32 cellular contexts compared by ENCODE assay signal in genomic region chr17:35138218-35138617, GRCh38. TPM values are rescaled to one million over a fixed set of nuclear protein-coding genes. Genes with fewer than 3 reads are reported as not detected.
"Had no signal": no experiment of that assay in that cellular context is flagged by ENCODE, and none has a peak within 500 bp of the region (broad histone marks: within the 10 kb centered on the region; RNA-seq: fewer than 3 reads in every experiment).

No MANE protein-coding gene starts in this region.

- H3K4me3 Mint-ChIP-seq: dendritic cell treated with granulocyte-macrophage colony-stimulating factor and Interleukin-4, amounts not matched to agents 40 ng/mL and 50 ng/mL, for 4 days; endodermal cell; memory B cell; natural killer cell treated with Interleukin-12 subunit alpha and Interleukin-12 subunit beta and Interleukin-15 and Interleukin-18, amount 100 ng/mL, for 72 hours; neural crest cell; stimulated activated effector memory CD8-positive, alpha-beta T cell treated with anti-CD3 and anti-CD28 coated beads, Interleukin-12 subunit alpha, Interleukin-12 subunit beta, amount 100 ng/mL, for 72 hours; stimulated activated naive CD8-positive, alpha-beta T cell treated with anti-CD3 and anti-CD28 coated beads, Interleukin-15, Interleukin-2, amounts not matched to agents 100 ng/mL and 50 ng/mL, for 24 hours had no signal

- H3K36me3 ChIP-seq: colonic mucosa, uterus had no signal

- H3K4me1 ChIP-seq: colonic mucosa, prostate gland, uterus had no signal

- H3K27ac Mint-ChIP-seq: dendritic cell treated with granulocyte-macrophage colony-stimulating factor and Interleukin-4, amounts not matched to agents 40 ng/mL and 50 ng/mL, for 4 days; endodermal cell; memory B cell; natural killer cell treated with Interleukin-12 subunit alpha and Interleukin-12 subunit beta and Interleukin-15 and Interleukin-18, amount 100 ng/mL, for 72 hours; stimulated activated effector memory CD8-positive, alpha-beta T cell treated with anti-CD3 and anti-CD28 coated beads, Interleukin-12 subunit alpha, Interleukin-12 subunit beta, amount 100 ng/mL, for 72 hours; stimulated activated naive CD8-positive, alpha-beta T cell treated with anti-CD3 and anti-CD28 coated beads, Interleukin-15, Interleukin-2, amounts not matched to agents 100 ng/mL and 50 ng/mL, for 24 hours had no signal

- H3K9me3 Mint-ChIP-seq: dendritic cell treated with granulocyte-macrophage colony-stimulating factor and Interleukin-4, amounts not matched to agents 40 ng/mL and 50 ng/mL, for 4 days; endodermal cell; memory B cell; natural killer cell treated with Interleukin-12 subunit alpha and Interleukin-12 subunit beta and Interleukin-15 and Interleukin-18, amount 100 ng/mL, for 72 hours; neural crest cell; stimulated activated effector memory CD8-positive, alpha-beta T cell treated with anti-CD3 and anti-CD28 coated beads, Interleukin-12 subunit alpha, Interleukin-12 subunit beta, amount 100 ng/mL, for 72 hours; stimulated activated naive CD8-positive, alpha-beta T cell treated with anti-CD3 and anti-CD28 coated beads, Interleukin-15, Interleukin-2, amounts not matched to agents 100 ng/mL and 50 ng/mL, for 24 hours had no signal

- H3K9me3 ChIP-seq: colonic mucosa, gastrocnemius medialis, lower lobe of right lung, prostate gland, right atrium auricular region, suprapubic skin, transverse colon, upper lobe of right lung, uterus had no signal

- H3K4me1 Mint-ChIP-seq: endodermal cell had no signal

- H3K27me3 ChIP-seq: colonic mucosa, gastrocnemius medialis, right atrium auricular region, suprapubic skin, transverse colon, upper lobe of right lung, uterus had no signal

- H3K4me3 ChIP-seq: colonic mucosa, gastrocnemius medialis, lower lobe of right lung, prostate gland, right atrium auricular region, smooth muscle cell, suprapubic skin, transverse colon, upper lobe of right lung, uterus had no signal

- ATAC-seq: esophagus mucosa; gastrocnemius medialis; left ventricle myocardium superior; lower lobe of right lung; natural killer cell treated with Interleukin-12 subunit alpha and Interleukin-12 subunit beta and Interleukin-15 and Interleukin-18, amount 100 ng/mL, for 72 hours; sciatic nerve; stimulated activated effector memory CD8-positive, alpha-beta T cell treated with anti-CD3 and anti-CD28 coated beads, Interleukin-12 subunit alpha, Interleukin-12 subunit beta, amount 100 ng/mL, for 72 hours; upper lobe of right lung had no signal

- H3K27me3 Mint-ChIP-seq: dendritic cell treated with granulocyte-macrophage colony-stimulating factor and Interleukin-4, amounts not matched to agents 40 ng/mL and 50 ng/mL, for 4 days; memory B cell; naive B cell; natural killer cell treated with Interleukin-12 subunit alpha and Interleukin-12 subunit beta and Interleukin-15 and Interleukin-18, amount 100 ng/mL, for 72 hours; stimulated activated naive CD8-positive, alpha-beta T cell treated with anti-CD3 and anti-CD28 coated beads, Interleukin-15, Interleukin-2, amounts not matched to agents 100 ng/mL and 50 ng/mL, for 24 hours had no signal

- H3K27ac ChIP-seq: colonic mucosa, epithelial cell of prostate, gastrocnemius medialis, lower lobe of right lung, parathyroid adenoma, prostate gland, right atrium auricular region, suprapubic skin, transverse colon, upper lobe of right lung, uterus had no signal

- DNase-seq: colonic mucosa; effector CD8-positive, alpha-beta T cell; endodermal cell; foreskin fibroblast; gastrocnemius medialis; head of caudate nucleus; left ventricle myocardium superior; lower lobe of right lung; naive B cell; stimulated activated CD4-positive, alpha-beta T cell treated with anti-CD3 and anti-CD28 coated beads, Interleukin-2, amount 100 ng/mL, for 24 hours; stimulated activated CD4-positive, alpha-beta T cell treated with anti-CD3 and anti-CD28 coated beads, Interleukin-4, amount 100 ng/mL, for 24 hours; transverse colon; upper lobe of right lung; uterus had no signal

RNA-seq across cellular contexts. Expression of gene UNC45B, which starts 9.4 kb away (rescaled TPM):
- total RNA-seq: colonic mucosa, endodermal cell, esophagus mucosa, neural crest cell, osteoblast, smooth muscle cell, suprapubic skin had no signal
- polyA plus RNA-seq: smooth muscle cell had no signal

RNA-seq across cellular contexts. Expression of gene FNDC8, which starts 16.8 kb away (rescaled TPM):
- total RNA-seq: colonic mucosa; endodermal cell; esophagus mucosa; gastrocnemius medialis; glomerular endothelial cell; left ventricle myocardium superior; lower lobe of right lung; mononuclear cell; natural killer cell treated with Interleukin-12 subunit alpha and Interleukin-12 subunit beta and Interleukin-15 and Interleukin-18, amount 100 ng/mL, for 72 hours; neural crest cell; osteoblast; right atrium auricular region; sciatic nerve; smooth muscle cell; suprapubic skin; transverse colon; upper lobe of right lung; uterus had no signal
- polyA plus RNA-seq: keratinocyte, smooth muscle cell had no signal

RNA-seq across cellular contexts. Expression of gene SLC35G3, which starts 56.0 kb away (rescaled TPM):
- total RNA-seq: colonic mucosa; endodermal cell; esophagus mucosa; gastrocnemius medialis; glomerular endothelial cell; left ventricle myocardium superior; lower lobe of right lung; mononuclear cell; natural killer cell treated with Interleukin-12 subunit alpha and Interleukin-12 subunit beta and Interleukin-15 and Interleukin-18, amount 100 ng/mL, for 72 hours; neural crest cell; osteoblast; right atrium auricular region; sciatic nerve; smooth muscle cell; suprapubic skin; transverse colon; upper lobe of right lung; uterus had no signal
- polyA plus RNA-seq: keratinocyte, smooth muscle cell had no signal
